In genomic region chr19:44845612-44846454, GRCh38 we compare ENCODE assay signal across 8 cellular contexts. TPM values are rescaled to one million over a fixed set of nuclear protein-coding genes. Genes with fewer than 3 reads are reported as not detected.
DNase-seq lines count a peak whose midpoint lies in the region; ATAC-seq and TF ChIP-seq lines count a peak whose summit lies in the region.

NECTIN2 (plus strand) TSS chr19:44846297; CDS start chr19:44846526, 229 bp downstream.

- BruUV-seq in mammary epithelial cell (replicated peaks; lab: Mats Ljungman, UMichigan), result no TSS peak

- peak within 1 kb of the TSS; percentile 98 for H3K9ac ChIP-seq in BLaER1
- peak within 1 kb of the TSS; percentile 97 for H3K9ac ChIP-seq in mammary epithelial cell (ENCODE audit: insufficient read depth, low read length)

- peak within 1 kb of the TSS; percentile 99 for H3K27ac Mint-ChIP-seq in WTC11

- ATAC-seq in WTC11, result peak; percentile 59
- ATAC-seq in GM21825 (IDR thresholded peaks at IDR 0.05; ENCODE audit: unreplicated experiment), result no peak

- H3K4me3 Mint-ChIP-seq in WTC11, result peak within 1 kb of the TSS; percentile 97

- DNase-seq in NCI-H2196 treated with DMSO at 0.1 percent for 48 hours (lab: John Stamatoyannopoulos, UW; ENCODE audit: unreplicated experiment) (peak; percentile 97), WTC11 (ENCODE audit: low spot score) (peak; percentile 100), mammary epithelial cell (peak; percentile 96), iPS-NIHi7 (ENCODE audit: extremely low spot score) (peak; percentile 94)

- CTCF ChIA-PET in HEK293 (lab: Yijun Ruan, JAX), result interaction anchor here (0.5 to 1.4 kb wide), 16 partner anchors 38 to 130 kb away, joined by 3 to 7 read pairs (median 4); partner anchors contain the start of gene CLPTM1
- CTCF ChIA-PET in WTC11 (lab: Charles Lee), result interaction anchor here (0.6 to 1.7 kb wide), 36 partner anchors 8 to 291 kb away, joined by 3 to 26 read pairs (median 4); partner anchors contain the start of genes BCAM, CBLC and PVR
- CTCF ChIA-PET in mammary epithelial cell (lab: Charles Lee; ENCODE audit: low non-redundant PET), result interaction anchor here (0.6 to 0.9 kb wide), 5 partner anchors 23 to 1399 kb away, joined by 3 to 16 read pairs (median 4); no protein-coding TSS in a partner anchor

- peak within 1 kb of the TSS; percentile 89 for H2AFZ ChIP-seq in mammary epithelial cell (ENCODE audit: low read depth, low read length)

- dilution Hi-C loops in mammary epithelial cell (cut with HindIII; ENCODE audit: low sequenced_read_pairs), result no loop called here

- no peaks in the 10 kb centered on the region for H3K36me3 Mint-ChIP-seq in WTC11

- POLR2A ChIA-PET in HEK293 (lab: Yijun Ruan, JAX) (interaction anchor here (0.6 to 2.2 kb wide), 14 partner anchors 20 to 332 kb away, joined by 3 to 15 read pairs (median 4); partner anchors contain the start of genes BCAM, BLOC1S3, TOMM40 and TRAPPC6A), WTC11 (lab: Charles Lee) (interaction anchor here (0.6 to 3.4 kb wide), 8 partner anchors 25 to 124 kb away, joined by 3 to 17 read pairs (median 4); partner anchors contain the start of genes APOE, BCAM and TOMM40)

- intact Hi-C loops in mammary epithelial cell (cut with micrococcal nuclease), result loop anchor here (1.0 to 5.0 kb wide), 8 partner anchors 44 to 274 kb away; partner anchors contain the start of gene CBLC

- H3K36me3 ChIP-seq in BLaER1, result no peaks in the 10 kb centered on the region
- H3K36me3 ChIP-seq in HEK293 (ENCODE audit: control insufficient read depth in 2 of 2, insufficient read depth in 1 of 2, low read length in 2 of 2), result no peaks in the 10 kb centered on the region
- H3K36me3 ChIP-seq in mammary epithelial cell (ENCODE audit: insufficient read depth, low read length), result no peaks in the 10 kb centered on the region

- peaks cover 50% of the 10 kb centered on the region for H3K4me1 ChIP-seq in BLaER1
- H3K4me1 ChIP-seq in HEK293 (ENCODE audit: control insufficient read depth, insufficient read depth, low read length), result peaks cover 25% of the 10 kb centered on the region
- peaks cover 22% of the 10 kb centered on the region for H3K4me1 ChIP-seq in mammary epithelial cell (ENCODE audit: insufficient read depth, low read length)

- H3K27ac ChIP-seq in BLaER1 (peak within 1 kb of the TSS; percentile 99), HEK293 (ENCODE audit: extremely low read depth, low read depth, low read length) (peak within 1 kb of the TSS; percentile 93), mammary epithelial cell (ENCODE audit: insufficient read depth, low read depth, low read length) (peak within 1 kb of the TSS; percentile 92), skin epidermis (peak within 1 kb of the TSS; percentile 90 to 100 (median 96))

- H3K4me1 Mint-ChIP-seq in WTC11, result peaks cover 23% of the 10 kb centered on the region

- in situ Hi-C loops in mammary epithelial cell (cut with MboI; ENCODE audit: low sequenced_read_pairs in 2 of 2), result no loop called here

- H3K27me3 ChIP-seq in BLaER1 (no peaks in the 10 kb centered on the region), mammary epithelial cell (ENCODE audit: insufficient read depth, low read length) (no peaks in the 10 kb centered on the region)

- WGBS in mammary epithelial cell (ENCODE audit: low coverage, missing lambda C conversion rate), result 0% methylated on average over 6 of the region's 67 CpGs

- no peaks in the 10 kb centered on the region for H3K9me3 Mint-ChIP-seq in WTC11

- H4K20me1 ChIP-seq in BLaER1, result peaks cover 32% of the 10 kb centered on the region
- H4K20me1 ChIP-seq in mammary epithelial cell (ENCODE audit: insufficient read depth, low read length), result no peaks in the 10 kb centered on the region

- H3K9me3 ChIP-seq in BLaER1 (no peaks in the 10 kb centered on the region), HEK293 (ENCODE audit: control insufficient read depth, insufficient read depth, low read depth, low read length) (no peaks in the 10 kb centered on the region), mammary epithelial cell (replicated peaks; ENCODE audit: insufficient read depth, low read length) (no peaks in the 10 kb centered on the region)

- H3K4me2 ChIP-seq in BLaER1, result peak within 1 kb of the TSS; percentile 99
- peak within 1 kb of the TSS; percentile 97 for H3K4me2 ChIP-seq in mammary epithelial cell (ENCODE audit: insufficient read depth, low read depth, low read length)

- peaks cover 14% of the 10 kb centered on the region for H3K27me3 Mint-ChIP-seq in WTC11 (ENCODE audit: low read depth)

- H3K4me3 ChIP-seq in BLaER1, result peak within 1 kb of the TSS; percentile 99
- peak within 1 kb of the TSS; percentile 85 for H3K4me3 ChIP-seq in HEK293 (ENCODE audit: low read depth, low read length)
- H3K4me3 ChIP-seq in mammary epithelial cell (replicated peaks in 1 of 3; ENCODE audit: insufficient read depth in 1 of 3, low read depth in 2 of 3, low read length in 3 of 3), result peak within 1 kb of the TSS; percentile 73 to 94 (median 87)
- H3K4me3 ChIP-seq in skin epidermis, result peak within 1 kb of the TSS; percentile 72 to 94 (median 89)

- H3K79me2 ChIP-seq in mammary epithelial cell (ENCODE audit: insufficient read depth, low read length), result peaks cover 46% of the 10 kb centered on the region

- peak; percentile 99 for TF ChIP-seq CTCF in HEK293 (tag by site-specific recombination; IDR thresholded peaks at IDR 0.05)
- TF ChIP-seq CTCF in WTC11 (IDR thresholded peaks at IDR 0.05), result peak; percentile 57
- peak; percentile 72 to 77 for TF ChIP-seq CTCF in mammary epithelial cell (conservative IDR thresholded peaks at IDR 0.05 in 1 of 2, IDR thresholded peaks at IDR 0.05 in 1 of 2; ENCODE audit: extremely low read depth in 1 of 2, insufficient read depth in 1 of 2, low read depth in 1 of 2, low read length in 2 of 2)

TF ChIP-seq in HEK293, 187 proteins besides CTCF, POLR2A, EP300 and RAD21 (continues in another document):
- peak; percentile 54 for TF ChIP-seq ZBTB48 (tag by site-specific recombination; IDR thresholded peaks at IDR 0.05)
- no peak for TF ChIP-seq ZNF19 (tag by site-specific recombination; IDR thresholded peaks at IDR 0.05; ENCODE audit: low read depth)
- TF ChIP-seq ZNF350 (tag by site-specific recombination; IDR thresholded peaks at IDR 0.05), result no peak
- TF ChIP-seq, protein P1, sequence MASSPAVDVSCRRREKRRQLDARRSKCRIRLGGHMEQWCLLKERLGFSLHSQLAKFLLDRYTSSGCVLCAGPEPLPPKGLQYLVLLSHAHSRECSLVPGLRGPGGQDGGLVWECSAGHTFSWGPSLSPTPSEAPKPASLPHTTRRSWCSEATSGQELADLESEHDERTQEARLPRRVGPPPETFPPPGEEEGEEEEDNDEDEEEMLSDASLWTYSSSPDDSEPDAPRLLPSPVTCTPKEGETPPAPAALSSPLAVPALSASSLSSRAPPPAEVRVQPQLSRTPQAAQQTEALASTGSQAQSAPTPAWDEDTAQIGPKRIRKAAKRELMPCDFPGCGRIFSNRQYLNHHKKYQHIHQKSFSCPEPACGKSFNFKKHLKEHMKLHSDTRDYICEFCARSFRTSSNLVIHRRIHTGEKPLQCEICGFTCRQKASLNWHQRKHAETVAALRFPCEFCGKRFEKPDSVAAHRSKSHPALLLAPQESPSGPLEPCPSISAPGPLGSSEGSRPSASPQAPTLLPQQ (tag by site-specific recombination; IDR thresholded peaks at IDR 0.05), result peak; percentile 65
- no peak for TF ChIP-seq ZNF514 (tag by site-specific recombination; IDR thresholded peaks at IDR 0.05)
- 0 out of 2 replicates have a peak, but pooled peaks have one; percentile 14 for TF ChIP-seq ZSCAN4 (tag by site-specific recombination; IDR thresholded peaks at IDR 0.05)
- TF ChIP-seq SCRT2 (tag by site-specific recombination; IDR thresholded peaks at IDR 0.05), result no peak

TF ChIP-seq in WTC11, 78 proteins besides CTCF, POLR2A, EP300 and RAD21 (continues in another document):
- 0 out of 2 replicates have a peak, but pooled peaks have one; percentile 30 for TF ChIP-seq TEAD1 (CRISPR knock-in tag; IDR thresholded peaks at IDR 0.05)
- TF ChIP-seq, protein P2, sequence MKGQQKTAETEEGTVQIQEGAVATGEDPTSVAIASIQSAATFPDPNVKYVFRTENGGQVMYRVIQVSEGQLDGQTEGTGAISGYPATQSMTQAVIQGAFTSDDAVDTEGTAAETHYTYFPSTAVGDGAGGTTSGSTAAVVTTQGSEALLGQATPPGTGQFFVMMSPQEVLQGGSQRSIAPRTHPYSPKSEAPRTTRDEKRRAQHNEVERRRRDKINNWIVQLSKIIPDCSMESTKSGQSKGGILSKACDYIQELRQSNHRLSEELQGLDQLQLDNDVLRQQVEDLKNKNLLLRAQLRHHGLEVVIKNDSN (CRISPR knock-in tag; IDR thresholded peaks at IDR 0.05), result peak; percentile 44; the same call in 1 of the 2 replicates
- TF ChIP-seq GABPB1 (CRISPR knock-in tag; IDR thresholded peaks at IDR 0.05), result no peak
- TF ChIP-seq ZNF425 (CRISPR knock-in tag; conservative IDR thresholded peaks at IDR 0.05), result no peak
- TF ChIP-seq, protein P3, sequence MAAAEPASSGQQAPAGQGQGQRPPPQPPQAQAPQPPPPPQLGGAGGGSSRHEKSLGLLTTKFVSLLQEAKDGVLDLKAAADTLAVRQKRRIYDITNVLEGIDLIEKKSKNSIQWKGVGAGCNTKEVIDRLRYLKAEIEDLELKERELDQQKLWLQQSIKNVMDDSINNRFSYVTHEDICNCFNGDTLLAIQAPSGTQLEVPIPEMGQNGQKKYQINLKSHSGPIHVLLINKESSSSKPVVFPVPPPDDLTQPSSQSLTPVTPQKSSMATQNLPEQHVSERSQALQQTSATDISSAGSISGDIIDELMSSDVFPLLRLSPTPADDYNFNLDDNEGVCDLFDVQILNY (CRISPR knock-in tag; IDR thresholded peaks at IDR 0.05), result 0 out of 2 replicates have a peak, but pooled peaks have one; percentile 30
- no peak for TF ChIP-seq ZNF121 (CRISPR knock-in tag; IDR thresholded peaks at IDR 0.05)
- TF ChIP-seq ZNF232 (CRISPR knock-in tag; IDR thresholded peaks at IDR 0.05), result no peak

RNA-seq across cellular contexts. Expression of gene NECTIN2, which starts in this region (rescaled TPM):
- total RNA-seq in WTC11 (2021) (164 to 170 TPM (median 168 TPM) in 3 replicates), mammary epithelial cell (10 to 100 TPM; 51.0 to 74.5 TPM)
- polyA plus RNA-seq in mammary epithelial cell, result 48.6 TPM
- polyA minus RNA-seq in mammary epithelial cell, result 66.6 TPM
